ENCODE assay signal across 8 cellular contexts in genomic region chr6:26595669-26596269, GRCh38. TPM values are rescaled to one million over a fixed set of nuclear protein-coding genes. Genes with fewer than 3 reads are reported as not detected.
A peak's percentile ranks its signal among the peaks of the same experiment; 100 is the strongest.
DNase-seq lines count a peak whose midpoint lies in the region; ATAC-seq and TF ChIP-seq lines count a peak whose summit lies in the region.

No MANE protein-coding gene starts in this region.

- intact Hi-C loops in A673 (cut with micrococcal nuclease; ENCODE audit: unreplicated experiment), result loop anchor here (1.0 to 2.0 kb wide), 4 partner anchors 19 to 421 kb away; no protein-coding TSS in a partner anchor

- no peaks in the 10 kb centered on the region for H3K27me3 ChIP-seq in A673 (replicated peaks; ENCODE audit: insufficient read depth, low read depth, low read length, poor library complexity)

- ATAC-seq in GM18861 (IDR thresholded peaks at IDR 0.05; ENCODE audit: unreplicated experiment) (peak; percentile 70), HG03108 (IDR thresholded peaks at IDR 0.05; ENCODE audit: unreplicated experiment) (peak; percentile 78)

- H3K4me3 ChIP-seq in A673 (ENCODE audit: low read depth, low read length, poor library complexity, severe bottlenecking) (peak overlapping the region; percentile 90), WI38 (ENCODE audit: low read depth, low read length) (peak overlapping the region; percentile 81)

- CTCF ChIA-PET in A673 (lab: Charles Lee), result interaction anchor here (0.5 to 2.0 kb wide), 15 partner anchors 11 to 570 kb away, joined by 3 to 33 read pairs (median 5); no protein-coding TSS in a partner anchor

- BruUV-seq in A673 (replicated peaks; lab: Mats Ljungman, UMichigan), result no TSS peak

- H3K4me1 ChIP-seq in A673 (ENCODE audit: insufficient read depth, low read length, poor library complexity, severe bottlenecking), result peaks cover 7% of the 10 kb centered on the region

- TF ChIP-seq CTCF in A673 (conservative IDR thresholded peaks at IDR 0.05; ENCODE audit: low read depth, low read length) (peak; percentile 98), WI38 (IDR thresholded peaks at IDR 0.05; ENCODE audit: low read depth, low read length) (peak; percentile 89)

- POLR2A ChIA-PET in A673 (lab: Charles Lee; ENCODE audit: low non-redundant PET), result no interaction called here

- H3K27ac ChIP-seq in A673 (ENCODE audit: low read depth, low read length, poor library complexity, severe bottlenecking), result peak overlapping the region; percentile 82
- peak overlapping the region; percentile 65 for H3K27ac ChIP-seq in caudate nucleus (ENCODE audit: low read depth, low read length)

- peak; percentile 96 for DNase-seq in A673 (ENCODE audit: low spot score)
- peak; percentile 90 for DNase-seq in NCI-H2196 (lab: John Stamatoyannopoulos, UW; ENCODE audit: unreplicated experiment)
- DNase-seq in caudate nucleus (lab: John Stamatoyannopoulos, UW), result peak in 59 of 61 donors; percentile 5 to 90 (median 77)
- DNase-seq in iris pigment epithelial cell (ENCODE audit: low read depth), result peak; percentile 78
- DNase-seq in smooth muscle cell of the brain vasculature (ENCODE audit: low read depth, low spot score), result peak; percentile 70

- H3K36me3 ChIP-seq in A673 (ENCODE audit: insufficient read depth, low read length, poor library complexity, severe bottlenecking), result peaks cover 13% of the 10 kb centered on the region

- H3K9me3 ChIP-seq in A673 (ENCODE audit: low read depth, low read length, poor library complexity, severe bottlenecking), result no peaks in the 10 kb centered on the region

RNA-seq across cellular contexts. Expression of gene ABT1, which starts 1.0 kb away (rescaled TPM):
- 17.4 and 18.1 TPM in 2 replicates for total RNA-seq in A673 (2021)

RNA-seq across cellular contexts. Expression of gene HMGN4, which starts 57.6 kb away (rescaled TPM):
- 55.9 and 58.6 TPM in 2 replicates for total RNA-seq in A673 (2021)

Comparison
In these comparisons a context has a peak if more than half of its experiments do, and no peak if none do; other contexts are left out.
1. Peak in every context shown above with its lines: DNase-seq, ATAC-seq, H3K4me3 ChIP-seq and H3K27ac ChIP-seq.